ENCODE assay signal across 22 cellular contexts in genomic region chr7:5216931-5217330, GRCh38.
"Had no signal": no experiment of that assay in that cellular context is flagged by ENCODE, and none has a peak within 500 bp of the region (broad histone marks: within the 10 kb centered on the region; RNA-seq: fewer than 3 reads in every experiment).

No MANE protein-coding gene starts in this region.

- H3K4me1 ChIP-seq: parathyroid adenoma, stomach, uterus had no signal

- H3K27me3 ChIP-seq: dorsolateral prefrontal cortex, heart left ventricle, right atrium auricular region, stomach, uterus had no signal

- H3K4me3 ChIP-seq: coronary artery, dorsolateral prefrontal cortex, heart left ventricle, right atrium auricular region, smooth muscle cell, stomach, thoracic aorta, uterus had no signal

- DNase-seq: caudate nucleus; effector CD8-positive, alpha-beta T cell; foreskin melanocyte; heart left ventricle; hypothalamus; islet precursor cell; mesendoderm; naive thymus-derived CD4-positive, alpha-beta T cell; nephron progenitor cell; stimulated activated CD4-positive, alpha-beta T cell treated with anti-CD3 and anti-CD28 coated beads, Interleukin-4, amount 100 ng/mL, for 1 hour; stimulated activated CD8-positive, alpha-beta memory T cell treated with anti-CD3 and anti-CD28 coated beads, Interleukin-4, amount 100 ng/mL, for 48 hours; stimulated activated naive CD4-positive, alpha-beta T cell; stomach; substantia nigra; trophoblast cell; uterus had no signal

- H3K36me3 ChIP-seq: uterus had no signal

- H3K9me3 ChIP-seq: heart left ventricle, right atrium auricular region, stomach, thoracic aorta, uterus had no signal

- H3K27me3 Mint-ChIP-seq: naive thymus-derived CD4-positive, alpha-beta T cell had no signal

- H3K27ac ChIP-seq: coronary artery, dorsolateral prefrontal cortex, heart left ventricle, parathyroid adenoma, right atrium auricular region, stomach, thoracic aorta, uterus had no signal

- ATAC-seq: heart left ventricle; naive thymus-derived CD4-positive, alpha-beta T cell had no signal

- H3K4me3 Mint-ChIP-seq: naive thymus-derived CD4-positive, alpha-beta T cell; nephron progenitor cell had no signal

- H3K27ac Mint-ChIP-seq: naive thymus-derived CD4-positive, alpha-beta T cell; nephron progenitor cell had no signal

- H3K9me3 Mint-ChIP-seq: nephron progenitor cell had no signal
